Comparison of ENCODE assay signal across 8 cellular contexts in genomic region chr2:54581326-54582039, GRCh38.
DNase-seq lines count a peak whose midpoint lies in the region; ATAC-seq and TF ChIP-seq lines count a peak whose summit lies in the region.

No MANE protein-coding gene starts in this region.

- TF ChIP-seq EP300 in transverse colon (IDR thresholded peaks at IDR 0.05; ENCODE audit: low read depth): no peak

- in situ Hi-C loops in transverse colon (cut with MboI; ENCODE audit: low pct_ligation_motif_present in 1 of 4, low pct_unique_long_range_greater_than_20kb in 1 of 4, low sequenced_read_pairs in 3 of 4): no loop called here
- in situ Hi-C loops in gastrocnemius medialis (cut with MboI; ENCODE audit: low sequenced_read_pairs in 4 of 4): no loop called here

- intact Hi-C loops in activated CD8-positive, alpha-beta T cell treated with anti-CD3 and anti-CD28 coated beads for 36 hours (cut with micrococcal nuclease): no loop called here
- intact Hi-C loops in transverse colon (cut with DNase I; ENCODE audit: low total_unique reads) (no loop called here), uterus (cut with DNase I; ENCODE audit: low total_unique reads) (no loop called here), gastrocnemius medialis (cut with DNase I; ENCODE audit: low total_unique reads) (no loop called here)

- peak overlapping the region; percentile 84 for H3K27ac Mint-ChIP-seq in stimulated activated naive CD8-positive, alpha-beta T cell treated with anti-CD3 and anti-CD28 coated beads, Interleukin-15, Interleukin-2, amounts not matched to agents 100 ng/mL and 50 ng/mL, for 24 hours
- H3K27ac Mint-ChIP-seq in IgD-negative memory B cell: peak overlapping the region; percentile 79 to 93 (median 87)
- peak overlapping the region; percentile 94 for H3K27ac Mint-ChIP-seq in activated CD8-positive, alpha-beta T cell treated with anti-CD3 and anti-CD28 coated beads for 36 hours

- H3K4me1 ChIP-seq in transverse colon (peaks cover 56 to 100% (median 80%) of the 10 kb centered on the region in 4 donors), uterus (peaks cover 0 to 20% of the 10 kb centered on the region in 2 donors), gastrocnemius medialis (peaks cover 41 to 85% of the 10 kb centered on the region in 2 donors)

- no peak for TF ChIP-seq CTCF in activated CD8-positive, alpha-beta T cell treated with anti-CD3 and anti-CD28 coated beads for 36 hours (IDR thresholded peaks at IDR 0.05)
- TF ChIP-seq CTCF in transverse colon (IDR thresholded peaks at IDR 0.05) (no peak), uterus (IDR thresholded peaks at IDR 0.05) (no peak), gastrocnemius medialis (IDR thresholded peaks at IDR 0.05 in 4 of 5, conservative IDR thresholded peaks at IDR 0.05 in 1 of 5) (no peak)

- POLR2A ChIA-PET in activated CD8-positive, alpha-beta T cell treated with anti-CD3 and anti-CD28 coated beads for 36 hours (lab: Charles Lee): interaction anchor here (0.6 to 2.9 kb wide), 10 partner anchors 8 to 126 kb away, joined by 3 to 20 read pairs (median 4); no protein-coding TSS in a partner anchor

- H3K9me3 ChIP-seq in transverse colon (no peaks in the 10 kb centered on the region), uterus (no peaks in the 10 kb centered on the region), gastrocnemius medialis (no peaks in the 10 kb centered on the region)

- ATAC-seq in stimulated activated naive CD8-positive, alpha-beta T cell treated with anti-CD3 and anti-CD28 coated beads, Interleukin-15, Interleukin-2, amounts not matched to agents 100 U/mL and 50 U/mL, for 24 hours: no peak
- no peak for ATAC-seq in activated CD8-positive, alpha-beta T cell treated with anti-CD3 and anti-CD28 coated beads for 36 hours
- no peak for ATAC-seq in gastrocnemius medialis

- H3K27me3 ChIP-seq in transverse colon (no peaks in the 10 kb centered on the region), uterus (no peaks in the 10 kb centered on the region), gastrocnemius medialis (no peaks in the 10 kb centered on the region)

- CTCF ChIA-PET in activated CD8-positive, alpha-beta T cell treated with anti-CD3 and anti-CD28 coated beads for 36 hours (lab: Charles Lee): interaction anchor here (0.9 to 3.9 kb wide), 9 partner anchors 9 to 123 kb away, joined by 3 to 21 read pairs (median 5); no protein-coding TSS in a partner anchor

- no peaks in the 10 kb centered on the region for H3K27me3 Mint-ChIP-seq in stimulated activated naive CD8-positive, alpha-beta T cell treated with anti-CD3 and anti-CD28 coated beads, Interleukin-15, Interleukin-2, amounts not matched to agents 100 ng/mL and 50 ng/mL, for 24 hours
- no peaks in the 10 kb centered on the region for H3K27me3 Mint-ChIP-seq in IgD-negative memory B cell
- no peaks in the 10 kb centered on the region for H3K27me3 Mint-ChIP-seq in activated CD8-positive, alpha-beta T cell treated with anti-CD3 and anti-CD28 coated beads for 36 hours

- H3K4me3 ChIP-seq in transverse colon (no peak overlapping the region), uterus (no peak overlapping the region), gastrocnemius medialis (no peak overlapping the region)

- H3K27ac ChIP-seq in transverse colon: peak overlapping the region; percentile 77 to 93 (median 87)
- no peak overlapping the region for H3K27ac ChIP-seq in uterus
- no peak overlapping the region for H3K27ac ChIP-seq in gastrocnemius medialis

- H3K4me3 Mint-ChIP-seq in stimulated activated naive CD8-positive, alpha-beta T cell treated with anti-CD3 and anti-CD28 coated beads, Interleukin-15, Interleukin-2, amounts not matched to agents 100 ng/mL and 50 ng/mL, for 24 hours: peak overlapping the region; percentile 63
- peak overlapping the region; percentile 70 to 92 (median 83) for H3K4me3 Mint-ChIP-seq in IgD-negative memory B cell
- H3K4me3 Mint-ChIP-seq in activated CD8-positive, alpha-beta T cell treated with anti-CD3 and anti-CD28 coated beads for 36 hours: peak overlapping the region; percentile 64

- WGBS in transverse colon (ENCODE audit: low coverage in 1 of 2), 2 donors: 58 to 71% methylated on average over 5 to 7 of the region's 7 CpGs

- H3K36me3 ChIP-seq in transverse colon (no peaks in the 10 kb centered on the region), uterus (no peaks in the 10 kb centered on the region), gastrocnemius medialis (no peaks in the 10 kb centered on the region)

- H3K9me3 Mint-ChIP-seq in stimulated activated naive CD8-positive, alpha-beta T cell treated with anti-CD3 and anti-CD28 coated beads, Interleukin-15, Interleukin-2, amounts not matched to agents 100 ng/mL and 50 ng/mL, for 24 hours: no peaks in the 10 kb centered on the region
- no peaks in the 10 kb centered on the region for H3K9me3 Mint-ChIP-seq in IgD-negative memory B cell
- H3K9me3 Mint-ChIP-seq in activated CD8-positive, alpha-beta T cell treated with anti-CD3 and anti-CD28 coated beads for 36 hours: no peaks in the 10 kb centered on the region

- peaks cover 2% of the 10 kb centered on the region for H3K36me3 Mint-ChIP-seq in stimulated activated naive CD8-positive, alpha-beta T cell treated with anti-CD3 and anti-CD28 coated beads, Interleukin-15, Interleukin-2, amounts not matched to agents 100 ng/mL and 50 ng/mL, for 24 hours (ENCODE audit: low read depth)
- H3K36me3 Mint-ChIP-seq in IgD-negative memory B cell: peaks cover 4% of the 10 kb centered on the region
- H3K36me3 Mint-ChIP-seq in activated CD8-positive, alpha-beta T cell treated with anti-CD3 and anti-CD28 coated beads for 36 hours (ENCODE audit: low read depth): peaks cover 9% of the 10 kb centered on the region

- no peak for DNase-seq in stimulated activated naive CD8-positive, alpha-beta T cell treated with anti-CD3 and anti-CD28 coated beads, Interleukin-15, Interleukin-2, amounts not matched to agents 100 U/mL and 50 U/mL, for 24 hours
- DNase-seq in activated CD8-positive, alpha-beta T cell treated with anti-CD3 and anti-CD28 coated beads for 36 hours: no peak
- DNase-seq in transverse colon (no peak), uterus (no peak), H4 (ENCODE audit: low spot score) (no peak), gastrocnemius medialis (no peak)

- H3K4me1 Mint-ChIP-seq in stimulated activated naive CD8-positive, alpha-beta T cell treated with anti-CD3 and anti-CD28 coated beads, Interleukin-15, Interleukin-2, amounts not matched to agents 100 ng/mL and 50 ng/mL, for 24 hours (ENCODE audit: low read depth): peaks cover 98% of the 10 kb centered on the region
- peaks cover 76 to 87% (median 79%) of the 10 kb centered on the region in 3 donors for H3K4me1 Mint-ChIP-seq in IgD-negative memory B cell
- H3K4me1 Mint-ChIP-seq in activated CD8-positive, alpha-beta T cell treated with anti-CD3 and anti-CD28 coated beads for 36 hours (ENCODE audit: low read depth): peaks cover 87% of the 10 kb centered on the region

- TF ChIP-seq POLR2A in transverse colon (IDR thresholded peaks at IDR 0.05): no peak
- TF ChIP-seq POLR2A in uterus (IDR thresholded peaks at IDR 0.05): no peak
- no peak for TF ChIP-seq POLR2A in gastrocnemius medialis (IDR thresholded peaks at IDR 0.05)

Comparison
In these comparisons a context has a peak if more than half of its experiments do, and no peak if none do; other contexts are left out.
1. H3K27ac ChIP-seq: peak in transverse colon (4 of 4); none in uterus (0 of 2) and gastrocnemius medialis (0 of 4).
2. Peak in every context shown above with its lines, with median percentiles within 50 percentile points of each other: H3K27ac Mint-ChIP-seq and H3K4me3 Mint-ChIP-seq.